In genomic region chr12:3967556-3968160, GRCh38 we compare ENCODE assay signal across 20 cellular contexts.
"Had no signal": no experiment of that assay in that cellular context is flagged by ENCODE, and none has a peak within 500 bp of the region (broad histone marks: within the 10 kb centered on the region; RNA-seq: fewer than 3 reads in every experiment).

No MANE protein-coding gene starts in this region.

- H3K27ac ChIP-seq: breast epithelium, foreskin keratinocyte, VCaP had no signal

- H3K9me3 ChIP-seq: breast epithelium had no signal

- H3K4me1 ChIP-seq: breast epithelium, foreskin keratinocyte had no signal

- ATAC-seq: activated CD4-positive, alpha-beta T cell treated with anti-CD3 and anti-CD28 coated beads for 36 hours; activated CD8-positive, alpha-beta T cell treated with anti-CD3 and anti-CD28 coated beads for 36 hours; activated T-cell treated with anti-CD3 and anti-CD28 coated beads, Interleukin-2, amount 50 U/mL, for 72 hours; foreskin keratinocyte; left ventricle myocardium superior; natural killer cell had no signal

- H3K36me3 Mint-ChIP-seq: natural killer cell had no signal

- DNase-seq: activated CD4-positive, alpha-beta T cell treated with anti-CD3 and anti-CD28 coated beads for 36 hours; activated CD8-positive, alpha-beta memory T cell treated with anti-CD3 and anti-CD28 coated beads, Interleukin-2, amount 50 U/mL, for 4 hours; activated CD8-positive, alpha-beta T cell treated with anti-CD3 and anti-CD28 coated beads for 36 hours; activated gamma-delta T cell treated with Interleukin-2 at 50 U/mL for 16 hours; activated naive CD8-positive, alpha-beta T cell treated with anti-CD3 and anti-CD28 coated beads, Interleukin-2, amount 10 ng/mL, durations not matched to agents 7 days and 5 days; activated T-cell treated with anti-CD3 and anti-CD28 coated beads, Interleukin-2, amount 50 U/mL, for 72 hours; anterior cingulate cortex; foreskin keratinocyte; head of caudate nucleus; kidney; left ventricle myocardium superior; midbrain; natural killer cell; nucleus accumbens; stimulated activated CD4-positive, alpha-beta T cell treated with anti-CD3 and anti-CD28 coated beads, Interleukin-15, amount 100 ng/mL, for 24 hours; stimulated activated CD4-positive, alpha-beta T cell treated with anti-CD3 and anti-CD28 coated beads, Interleukin-4, amount 100 ng/mL, for 24 hours; T-helper 1 cell had no signal

- H3K27ac Mint-ChIP-seq: activated CD4-positive, alpha-beta T cell treated with anti-CD3 and anti-CD28 coated beads for 36 hours; activated CD8-positive, alpha-beta T cell treated with anti-CD3 and anti-CD28 coated beads for 36 hours; activated naive CD8-positive, alpha-beta T cell treated with anti-CD3 and anti-CD28 coated beads, Interleukin-2, amount 10 ng/mL, durations not matched to agents 7 days and 5 days; activated T-cell treated with anti-CD3 and anti-CD28 coated beads, Interleukin-2, amount 50 U/mL, for 72 hours; natural killer cell; stimulated activated naive CD8-positive, alpha-beta T cell treated with anti-CD3 and anti-CD28 coated beads, Interleukin-15, Interleukin-2, amounts not matched to agents 100 ng/mL and 50 ng/mL, for 24 hours had no signal

- H3K9me3 Mint-ChIP-seq: activated T-cell treated with anti-CD3 and anti-CD28 coated beads, Interleukin-2, amount 50 U/mL, for 72 hours; natural killer cell; stimulated activated naive CD8-positive, alpha-beta T cell treated with anti-CD3 and anti-CD28 coated beads, Interleukin-15, Interleukin-2, amounts not matched to agents 100 ng/mL and 50 ng/mL, for 24 hours had no signal

- H3K4me3 Mint-ChIP-seq: activated CD4-positive, alpha-beta T cell treated with anti-CD3 and anti-CD28 coated beads for 36 hours; activated CD8-positive, alpha-beta T cell treated with anti-CD3 and anti-CD28 coated beads for 36 hours; activated naive CD8-positive, alpha-beta T cell treated with anti-CD3 and anti-CD28 coated beads, Interleukin-2, amount 10 ng/mL, durations not matched to agents 7 days and 5 days; activated T-cell treated with anti-CD3 and anti-CD28 coated beads, Interleukin-2, amount 50 U/mL, for 72 hours; natural killer cell; stimulated activated naive CD8-positive, alpha-beta T cell treated with anti-CD3 and anti-CD28 coated beads, Interleukin-15, Interleukin-2, amounts not matched to agents 100 ng/mL and 50 ng/mL, for 24 hours had no signal

- H3K4me3 ChIP-seq: breast epithelium had no signal

- H3K27me3 ChIP-seq: breast epithelium had no signal

- H3K36me3 ChIP-seq: breast epithelium had no signal

- H3K27me3 Mint-ChIP-seq: activated CD4-positive, alpha-beta T cell treated with anti-CD3 and anti-CD28 coated beads for 36 hours; activated CD8-positive, alpha-beta T cell treated with anti-CD3 and anti-CD28 coated beads for 36 hours; activated naive CD8-positive, alpha-beta T cell treated with anti-CD3 and anti-CD28 coated beads, Interleukin-2, amount 10 ng/mL, durations not matched to agents 7 days and 5 days; stimulated activated naive CD8-positive, alpha-beta T cell treated with anti-CD3 and anti-CD28 coated beads, Interleukin-15, Interleukin-2, amounts not matched to agents 100 ng/mL and 50 ng/mL, for 24 hours had no signal
